Comparison of ENCODE assay signal across 26 cellular contexts in the genomic region with DNA sequence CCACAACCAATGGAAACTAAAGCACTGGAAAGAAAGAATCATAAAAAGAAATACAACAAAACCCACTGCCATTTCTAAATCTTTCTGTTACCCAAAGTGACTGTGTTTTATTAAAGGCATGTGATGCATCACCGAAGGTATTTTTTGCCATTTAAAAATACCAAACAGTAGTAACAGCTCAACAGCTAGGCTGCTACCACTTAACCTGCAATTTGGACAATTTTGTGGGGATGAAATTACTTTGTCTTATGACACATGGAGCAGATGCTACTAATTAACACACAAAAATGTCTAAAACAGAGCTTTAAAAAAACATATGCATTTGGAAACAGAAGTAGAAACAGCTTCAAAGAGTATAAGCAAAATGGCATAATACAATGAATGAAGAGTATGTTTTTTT.
"Had no signal": no experiment of that assay in that cellular context is flagged by ENCODE, and none has a peak within 500 bp of the region (broad histone marks: within the 10 kb centered on the region; RNA-seq: fewer than 3 reads in every experiment).

No MANE protein-coding gene starts in this region.

- H3K27me3 Mint-ChIP-seq: naive thymus-derived CD4-positive, alpha-beta T cell; natural killer cell treated with Interleukin-12 subunit alpha and Interleukin-12 subunit beta and Interleukin-15 and Interleukin-18, amount 100 ng/mL, for 72 hours; progenitor cell of endocrine pancreas; stimulated activated naive B cell treated with anti-CD40 and anti-IgM and Interleukin-4, amounts not matched to agents 10 μg/mL and 1 μg/mL and 100 μg/mL, for 72 hours had no signal

- H3K4me3 Mint-ChIP-seq: immature natural killer cell; mesothelial cell of epicardium; naive thymus-derived CD4-positive, alpha-beta T cell; natural killer cell treated with Interleukin-12 subunit alpha and Interleukin-12 subunit beta and Interleukin-15 and Interleukin-18, amount 100 ng/mL, for 72 hours; stimulated activated naive B cell treated with anti-CD40 and anti-IgM and Interleukin-4, amounts not matched to agents 10 μg/mL and 1 μg/mL and 100 μg/mL, for 72 hours had no signal

- ATAC-seq: naive thymus-derived CD4-positive, alpha-beta T cell; natural killer cell treated with Interleukin-12 subunit alpha and Interleukin-12 subunit beta and Interleukin-15 and Interleukin-18, amount 100 ng/mL, for 72 hours; right lobe of liver; stimulated activated naive B cell treated with anti-CD40 and anti-IgM and Interleukin-4, amounts not matched to agents 10 μg/mL and 1 μg/mL and 100 μg/mL, for 72 hours; stimulated activated naive CD8-positive, alpha-beta T cell treated with anti-CD3 and anti-CD28 coated beads, Interleukin-15, Interleukin-2, amounts not matched to agents 100 U/mL and 50 U/mL, for 24 hours had no signal

- H3K27ac Mint-ChIP-seq: immature natural killer cell; mesothelial cell of epicardium; naive thymus-derived CD4-positive, alpha-beta T cell; natural killer cell treated with Interleukin-12 subunit alpha and Interleukin-12 subunit beta and Interleukin-15 and Interleukin-18, amount 100 ng/mL, for 72 hours; progenitor cell of endocrine pancreas; stimulated activated naive B cell treated with anti-CD40 and anti-IgM and Interleukin-4, amounts not matched to agents 10 μg/mL and 1 μg/mL and 100 μg/mL, for 72 hours had no signal

- DNase-seq: hypothalamus; immature natural killer cell; kidney; left ventricle myocardium inferior; mesendoderm; naive thymus-derived CD4-positive, alpha-beta T cell; ovary; right lobe of liver; stimulated activated CD4-positive, alpha-beta T cell treated with anti-CD3 and anti-CD28 coated beads, Interleukin-12 subunit alpha, Interleukin-12 subunit beta, amount 100 ng/mL, for 4 hours; stimulated activated CD4-positive, alpha-beta T cell treated with anti-CD3 and anti-CD28 coated beads, Interleukin-15, amount 100 ng/mL, for 24 hours; stimulated activated CD4-positive, alpha-beta T cell treated with anti-CD3 and anti-CD28 coated beads, Interleukin-2, amount 100 ng/mL, for 24 hours; stimulated activated CD4-positive, alpha-beta T cell treated with anti-CD3 and anti-CD28 coated beads, Interleukin-4, amount 100 ng/mL, for 1 hour; stimulated activated naive B cell treated with anti-CD40 and anti-IgM and Interleukin-4, amounts not matched to agents 10 μg/mL and 1 μg/mL and 100 μg/mL, for 72 hours; stimulated activated naive CD8-positive, alpha-beta T cell treated with anti-CD3 and anti-CD28 coated beads, Interleukin-15, Interleukin-2, amounts not matched to agents 100 U/mL and 50 U/mL, for 24 hours; stomach; testis; thyroid gland; transverse colon; upper lobe of left lung had no signal

- H3K4me3 ChIP-seq: left ventricle myocardium inferior, lung, ovary, right atrium auricular region, right lobe of liver, skin epidermis, stomach, testis, thyroid gland, transverse colon, upper lobe of left lung, vagina had no signal
